8 cellular contexts compared by ENCODE assay signal in genomic region chr22:44497218-44497903, GRCh38. TPM values are rescaled to one million over a fixed set of nuclear protein-coding genes. Genes with fewer than 3 reads are reported as not detected.
DNase-seq lines count a peak whose midpoint lies in the region; TF ChIP-seq lines count a peak whose summit lies in the region.

No MANE protein-coding gene starts in this region.

- no peak overlapping the region for H2BK5ac ChIP-seq in mesendoderm (ENCODE audit: low read length)

- H3K4me2 ChIP-seq in mesendoderm (ENCODE audit: low read length), result peak overlapping the region; percentile 67

- H3K4ac ChIP-seq in mesendoderm (ENCODE audit: low read depth, low read length), result no peak overlapping the region

- no peak overlapping the region for H3K23ac ChIP-seq in mesendoderm (ENCODE audit: low read length)

- H3K9ac ChIP-seq in mesendoderm (ENCODE audit: low read length), result peak overlapping the region; percentile 74

- peak; percentile 45 for DNase-seq in EH (ENCODE audit: low read depth)
- peak; percentile 22 for DNase-seq in NCI-H460 (ENCODE audit: extremely low read depth, low read depth)
- DNase-seq in dermis blood vessel endothelial cell, result peak; percentile 41
- DNase-seq in mesendoderm, result peak; percentile 5
- DNase-seq in medulla oblongata (ENCODE audit: extremely low spot score), result no peak
- no peak for DNase-seq in NCI-H187 treated with DMSO at 0.1 percent for 48 hours (lab: John Stamatoyannopoulos, UW)
- no peak for DNase-seq in GM13977 (ENCODE audit: low spot score)

- H4K8ac ChIP-seq in mesendoderm (ENCODE audit: low read depth, low read length), result peak overlapping the region; percentile 44

- peak overlapping the region; percentile 16 for H2BK120ac ChIP-seq in mesendoderm (ENCODE audit: low read depth, low read length)

- peak overlapping the region; percentile 82 for H3K56ac ChIP-seq in mesendoderm (ENCODE audit: low read length)

- no peak for TF ChIP-seq CTCF in GM13977 (IDR thresholded peaks at IDR 0.05; ENCODE audit: extremely low read depth, insufficient read depth, missing control alignments)

- in situ Hi-C loops in GM13977 (cut with MboI; ENCODE audit: low pct_unique_long_range_greater_than_20kb, low sequenced_read_pairs, unreplicated experiment), result no loop called here

- H3K27me3 ChIP-seq in mesendoderm (ENCODE audit: insufficient read depth, low read length, poor library complexity), result no peaks in the 10 kb centered on the region

- H3K36me3 ChIP-seq in mesendoderm (ENCODE audit: control insufficient read depth, insufficient read depth, low read length) (no peaks in the 10 kb centered on the region), urinary bladder (ENCODE audit: insufficient read depth) (no peaks in the 10 kb centered on the region)

- peaks cover 5% of the 10 kb centered on the region for H3K79me1 ChIP-seq in mesendoderm (ENCODE audit: low read length)

- H3K4me1 ChIP-seq in mesendoderm (ENCODE audit: control insufficient read depth, low read depth, low read length) (peaks cover 2% of the 10 kb centered on the region), urinary bladder (ENCODE audit: insufficient read depth) (no peaks in the 10 kb centered on the region)

- no peaks in the 10 kb centered on the region for H3K79me2 ChIP-seq in mesendoderm (ENCODE audit: control insufficient read depth, insufficient read depth, low read length)

- no peak overlapping the region for H2BK15ac ChIP-seq in mesendoderm (replicated peaks; ENCODE audit: low read depth)

- no peak overlapping the region for H3K27ac ChIP-seq in mesendoderm (ENCODE audit: low read depth, low read length)
- H3K27ac ChIP-seq in urinary bladder (ENCODE audit: low read depth), result peak overlapping the region; percentile 71

- peak overlapping the region; percentile 52 for H3K18ac ChIP-seq in mesendoderm (ENCODE audit: low read length)

- no peak overlapping the region for H2AK5ac ChIP-seq in mesendoderm (ENCODE audit: low read length)

- H3K4me3 ChIP-seq in mesendoderm (ENCODE audit: low read length) (peak overlapping the region; percentile 58), urinary bladder (ENCODE audit: low read depth, low read length) (peak overlapping the region; percentile 83)

- no peak overlapping the region for H4K5ac ChIP-seq in mesendoderm (ENCODE audit: low read length)

- WGBS in mesendoderm (ENCODE audit: extremely low coverage, insufficient coverage, low lambda C conversion rate), result no CpG with 5 or more reads among the region's 49 CpGs
- WGBS in urinary bladder, result 30% methylated on average over 49 of the region's 49 CpGs

RNA-seq across cellular contexts. Expression of gene RTL6, which starts 0.7 kb away (rescaled TPM):
- total RNA-seq in NCI-H460 (2014; rRNA removed; shearing (Covaris generic)), result 22.5 and 23.1 TPM in 2 replicates
- polyA plus RNA-seq in NCI-H460 (2014; cell fraction: nucleus; rRNA removed), result 12.0 TPM in 2 replicates
- total RNA-seq in dermis blood vessel endothelial cell (17.2 and 23.1 TPM in 2 replicates), urinary bladder (17.0 TPM)
- 11.7 TPM for polyA plus RNA-seq in mesendoderm (2013, experiment 1 of 2)
- 11.5 TPM for polyA plus RNA-seq in mesendoderm (2013, experiment 2 of 2)
- 31.6 TPM for polyA plus RNA-seq in urinary bladder

Comparison
In these comparisons a context has a peak if more than half of its experiments do, and no peak if none do; other contexts are left out.
1. DNase-seq: peak in EH (single experiment), NCI-H460 (single experiment), dermis blood vessel endothelial cell (single experiment) and mesendoderm (single experiment); none in medulla oblongata (single experiment), NCI-H187 treated with DMSO at 0.1 percent for 48 hours (single experiment) and GM13977 (single experiment).